36 cellular contexts compared by ENCODE assay signal in genomic region chr6:47041741-47042140, GRCh38. TPM values are rescaled to one million over a fixed set of nuclear protein-coding genes. Genes with fewer than 3 reads are reported as not detected.
A peak's percentile ranks its signal among the peaks of the same experiment; 100 is the strongest.
DNase-seq lines count a peak whose midpoint lies in the region; ATAC-seq and TF ChIP-seq lines count a peak whose summit lies in the region.
"Had no signal": no experiment of that assay in that cellular context is flagged by ENCODE, and none has a peak within 500 bp of the region (broad histone marks: within the 10 kb centered on the region; RNA-seq: fewer than 3 reads in every experiment).

No MANE protein-coding gene starts in this region.

- H3K36me3 Mint-ChIP-seq in mesothelial cell of epicardium (no peaks in the 10 kb centered on the region), WTC11 (no peaks in the 10 kb centered on the region)
- H3K36me3 Mint-ChIP-seq: stimulated activated memory B cell treated with anti-CD40 and anti-IgM and Interleukin-4, amounts not matched to agents 10 μg/mL and 1 μg/mL and 100 μg/mL, for 72 hours had no signal

- H3K27me3 Mint-ChIP-seq in mesothelial cell of epicardium (ENCODE audit: low read depth): no peaks in the 10 kb centered on the region
- H3K27me3 Mint-ChIP-seq in WTC11 (ENCODE audit: low read depth): no peaks in the 10 kb centered on the region
- H3K27me3 Mint-ChIP-seq: activated B cell treated with CpG ODN at 0.5 μM for 24 hours had no signal

- H3K27ac Mint-ChIP-seq in mesothelial cell of epicardium: peak overlapping the region; percentile 89
- H3K27ac Mint-ChIP-seq in WTC11: no peak overlapping the region
- H3K27ac Mint-ChIP-seq: activated B cell treated with CpG ODN at 0.5 μM for 24 hours; activated CD4-positive, alpha-beta T cell treated with anti-CD3 and anti-CD28 coated beads, Interleukin-2, amount 10 ng/mL, durations not matched to agents 7 days and 5 days; nephron progenitor cell; stimulated activated memory B cell treated with anti-CD40 and anti-IgM and Interleukin-4, amounts not matched to agents 10 μg/mL and 1 μg/mL and 100 μg/mL, for 72 hours had no signal

- H3K9me2 ChIP-seq in PC-9 (ENCODE audit: insufficient read depth): no peaks in the 10 kb centered on the region

- intact Hi-C loops in PC-9 (cut with micrococcal nuclease; ENCODE audit: unreplicated experiment): loop anchor here (2.0 kb wide), 1 partner anchor 115 kb away; no protein-coding TSS in a partner anchor

- no peaks in the 10 kb centered on the region for H3K9me3 Mint-ChIP-seq in mesothelial cell of epicardium
- no peaks in the 10 kb centered on the region for H3K9me3 Mint-ChIP-seq in WTC11
- H3K9me3 Mint-ChIP-seq: activated B cell treated with CpG ODN at 0.5 μM for 24 hours; activated CD4-positive, alpha-beta T cell treated with anti-CD3 and anti-CD28 coated beads, Interleukin-2, amount 10 ng/mL, durations not matched to agents 7 days and 5 days; activated T-cell treated with anti-CD3 and anti-CD28 coated beads, Interleukin-2, amount 50 U/mL, for 4 hours; nephron progenitor cell; stimulated activated memory B cell treated with anti-CD40 and anti-IgM and Interleukin-4, amounts not matched to agents 10 μg/mL and 1 μg/mL and 100 μg/mL, for 72 hours had no signal

- H3K4me1 Mint-ChIP-seq in mesothelial cell of epicardium (peaks cover 36% of the 10 kb centered on the region), WTC11 (peaks cover 23% of the 10 kb centered on the region)
- H3K4me1 Mint-ChIP-seq: activated B cell treated with CpG ODN at 0.5 μM for 24 hours; activated CD4-positive, alpha-beta T cell treated with anti-CD3 and anti-CD28 coated beads, Interleukin-2, amount 10 ng/mL, durations not matched to agents 7 days and 5 days; stimulated activated memory B cell treated with anti-CD40 and anti-IgM and Interleukin-4, amounts not matched to agents 10 μg/mL and 1 μg/mL and 100 μg/mL, for 72 hours had no signal

- CTCF ChIA-PET in PC-9 (lab: Charles Lee): interaction anchor here (1.1 to 1.2 kb wide), 2 partner anchors 116 to 193 kb away, joined by 3 to 4 read pairs; no protein-coding TSS in a partner anchor
- CTCF ChIA-PET in WTC11 (lab: Charles Lee): interaction anchor here (1.5 kb wide), 1 partner anchor 193 kb away, joined by 4 read pairs; no protein-coding TSS in a partner anchor

- POLR2A ChIA-PET in PC-9 (lab: Charles Lee; ENCODE audit: unreplicated experiment) (interaction anchor here (0.5 to 1.2 kb wide), 7 partner anchors 19 to 452 kb away, joined by 3 to 7 read pairs (median 5); partner anchors contain the start of genes CD2AP and TNFRSF21), WTC11 (lab: Charles Lee) (no interaction called here)

- peak; percentile 63 for DNase-seq in COLO829 (ENCODE audit: low spot score)
- DNase-seq in PC-9: no peak
- DNase-seq in epithelial cell of esophagus (ENCODE audit: low read depth): no peak
- DNase-seq in mesothelial cell of epicardium (ENCODE audit: low spot score in 2 of 2, unreplicated experiment in 2 of 2): no peak
- no peak for DNase-seq in WTC11 (ENCODE audit: low spot score)
- no peak for DNase-seq in NCI-H345 treated with DMSO at 0.1 percent for 48 hours (lab: John Stamatoyannopoulos, UW; ENCODE audit: unreplicated experiment)
- DNase-seq: activated B cell treated with CpG ODN at 0.5 μM for 24 hours; activated CD4-positive, alpha-beta T cell treated with anti-CD3 and anti-CD28 coated beads, Interleukin-2, amount 10 ng/mL, durations not matched to agents 7 days and 5 days; activated gamma-delta T cell treated with Interleukin-2 at 50 U/mL for 16 hours; activated T-cell treated with anti-CD3 and anti-CD28 coated beads, Interleukin-2, amount 50 U/mL, for 4 hours; cortex of kidney; DMS79; effector memory CD4-positive, alpha-beta T cell; foreskin melanocyte; GDM1; heart left ventricle; KG1; NCI-H2081 treated with DMSO at 0.1 percent for 48 hours; NCI-H345; NCI-H748 treated with DMSO at 0.1 percent for 48 hours; retina; SJCRH30; T1000 had no signal

- peak overlapping the region; percentile 86 for H3K4me3 ChIP-seq in PC-9
- H3K4me3 ChIP-seq in epithelial cell of esophagus (ENCODE audit: low read length): peak overlapping the region; percentile 55
- H3K4me3 ChIP-seq: ascending aorta, esophagus muscularis mucosa, heart left ventricle, lung, SJCRH30 had no signal

- H3K79me2 ChIP-seq in PC-9 (ENCODE audit: low read depth): peaks cover 84% of the 10 kb centered on the region

- no peaks in the 10 kb centered on the region for H3K9me3 ChIP-seq in PC-9 (ENCODE audit: insufficient read depth, low read depth)
- H3K9me3 ChIP-seq: ascending aorta, esophagus muscularis mucosa, heart left ventricle, SJCRH30 had no signal

- H3K27me3 ChIP-seq in PC-9 (ENCODE audit: insufficient read depth, low read depth): no peaks in the 10 kb centered on the region
- H3K27me3 ChIP-seq: ascending aorta, heart left ventricle, SJCRH30 had no signal

- H4K20me1 ChIP-seq in PC-9 (ENCODE audit: insufficient read depth): no peaks in the 10 kb centered on the region

- H3K27ac ChIP-seq in PC-9: peak overlapping the region; percentile 98
- H3K27ac ChIP-seq: ascending aorta, C4-2B, esophagus muscularis mucosa, heart left ventricle, SJCRH30 had no signal

- ATAC-seq in GM21381 (IDR thresholded peaks at IDR 0.05; ENCODE audit: unreplicated experiment) (no peak), WTC11 (no peak), GM19452 (IDR thresholded peaks at IDR 0.05; ENCODE audit: unreplicated experiment) (no peak)
- ATAC-seq: activated T-cell treated with anti-CD3 and anti-CD28 coated beads, Interleukin-2, amount 50 U/mL, for 4 hours; heart left ventricle; stimulated activated memory B cell treated with anti-CD40 and anti-IgM and Interleukin-4, amounts not matched to agents 10 μg/mL and 1 μg/mL and 100 μg/mL, for 72 hours had no signal

- H3K36me3 ChIP-seq in PC-9 (ENCODE audit: low read depth): peaks cover 32% of the 10 kb centered on the region
- H3K36me3 ChIP-seq: ascending aorta, esophagus muscularis mucosa, heart left ventricle, SJCRH30 had no signal

- H3F3A ChIP-seq in PC-9 (ENCODE audit: insufficient read depth, low read depth): peaks cover 74% of the 10 kb centered on the region

- H3K4me3 Mint-ChIP-seq in mesothelial cell of epicardium (no peak overlapping the region), WTC11 (no peak overlapping the region)
- H3K4me3 Mint-ChIP-seq: activated B cell treated with CpG ODN at 0.5 μM for 24 hours; activated CD4-positive, alpha-beta T cell treated with anti-CD3 and anti-CD28 coated beads, Interleukin-2, amount 10 ng/mL, durations not matched to agents 7 days and 5 days; activated T-cell treated with anti-CD3 and anti-CD28 coated beads, Interleukin-2, amount 50 U/mL, for 4 hours; nephron progenitor cell; stimulated activated memory B cell treated with anti-CD40 and anti-IgM and Interleukin-4, amounts not matched to agents 10 μg/mL and 1 μg/mL and 100 μg/mL, for 72 hours had no signal

- H3K4me2 ChIP-seq in PC-9: peak overlapping the region; percentile 97

- TSS peak; percentile 64 for BruUV-seq in PC-9 (replicated peaks; lab: Mats Ljungman, UMichigan)

- H2AFZ ChIP-seq in PC-9: no peak overlapping the region

- no peak for TF ChIP-seq CTCF in PC-9 (conservative IDR thresholded peaks at IDR 0.05)
- TF ChIP-seq CTCF in epithelial cell of esophagus (IDR thresholded peaks at IDR 0.05; ENCODE audit: insufficient read depth, low read depth, low read length, missing control alignments): no peak
- no peak for TF ChIP-seq CTCF in mesothelial cell of epicardium (IDR thresholded peaks at IDR 0.05; ENCODE audit: unreplicated experiment)
- TF ChIP-seq CTCF in WTC11 (IDR thresholded peaks at IDR 0.05): no peak

- peaks cover 68% of the 10 kb centered on the region for H3K4me1 ChIP-seq in PC-9 (replicated peaks; ENCODE audit: insufficient read depth)
- H3K4me1 ChIP-seq: ascending aorta had no signal

TF ChIP-seq in WTC11, 78 proteins besides CTCF, POLR2A, EP300 and RAD21 (continues in another document):
- TF ChIP-seq ERG (CRISPR knock-in tag; IDR thresholded peaks at IDR 0.05) (no peak), NR1H2 (CRISPR knock-in tag; IDR thresholded peaks at IDR 0.05) (no peak), E2F4 (CRISPR knock-in tag; IDR thresholded peaks at IDR 0.05; ENCODE audit: borderline replicate concordance, low read depth) (no peak)

RNA-seq across cellular contexts. Expression of gene ADGRF1, which starts 0.4 kb away (rescaled TPM):
- total RNA-seq in PC-9 (2021) (112 and 162 TPM in 2 replicates), mesothelial cell of epicardium (1.4 to 2.2 TPM (median 1.6 TPM) in 3 replicates), WTC11 (2021) (0.11 to 0.26 TPM (median 0.16 TPM) in 3 replicates)
- total RNA-seq: A172; activated B cell treated with CpG ODN at 0.5 μM for 24 hours; activated CD4-positive, alpha-beta T cell treated with anti-CD3 and anti-CD28 coated beads, Interleukin-2, amount 10 ng/mL, durations not matched to agents 7 days and 5 days; activated CD8-positive, alpha-beta memory T cell treated with anti-CD3 and anti-CD28 coated beads for 36 hours; ascending aorta; cardiac septum; osteocyte; SJCRH30; skeletal muscle tissue had no signal

Comparison
In these comparisons a context has a peak if more than half of its experiments do, and no peak if none do; other contexts are left out.
1. RNA of gene ADGRF1, which starts 0.4 kb away (total RNA-seq): 112 to 162 TPM in PC-9; 1.4 to 2.2 TPM in mesothelial cell of epicardium and 0.11 to 0.26 TPM in WTC11; every median in the first group is over 10 times any median in the second.